Comparison of ENCODE assay signal across 9 cellular contexts in genomic region chr6:422423-423061, GRCh38. TPM values are rescaled to one million over a fixed set of nuclear protein-coding genes. Genes with fewer than 3 reads are reported as not detected.
DNase-seq lines count a peak whose midpoint lies in the region; FAIRE-seq and TF ChIP-seq lines count a peak whose summit lies in the region.
"Had no signal": no experiment of that assay in that cellular context is flagged by ENCODE, and none has a peak within 500 bp of the region (broad histone marks: within the 10 kb centered on the region; RNA-seq: fewer than 3 reads in every experiment).

No MANE protein-coding gene starts in this region.

- H3K9me3 ChIP-seq in HEK293 (ENCODE audit: control insufficient read depth, insufficient read depth, low read depth, low read length): no peaks in the 10 kb centered on the region

- no peak for TF ChIP-seq CTCF in HEK293 (tag by site-specific recombination; IDR thresholded peaks at IDR 0.05)

- no peaks in the 10 kb centered on the region for H3K4me1 ChIP-seq in HEK293 (ENCODE audit: control insufficient read depth, insufficient read depth, low read length)

- CTCF ChIA-PET in HEK293 (lab: Yijun Ruan, JAX): interaction anchor here (0.6 to 1.3 kb wide), 2 partner anchors 11 to 78 kb away, joined by 3 read pairs; no protein-coding TSS in a partner anchor

- peak; percentile 82 for DNase-seq in GM03348 (ENCODE audit: low spot score)
- DNase-seq in RCC 7860 (ENCODE audit: low spot score): peak; percentile 90
- peak; percentile 2 for DNase-seq in dermis blood vessel endothelial cell
- DNase-seq in stimulated activated CD8-positive, alpha-beta memory T cell treated with anti-CD3 and anti-CD28 coated beads, Interleukin-15, amount 100 ng/mL, for 48 hours (ENCODE audit: low read depth in 2 of 2): peak; percentile 56 to 63
- no peak for DNase-seq in HUDEP-2 (lab: John Stamatoyannopoulos, UW; ENCODE audit: unreplicated experiment in 76 of 76)
- no peak for DNase-seq in NCI-H1436 treated with DMSO at 0.1 percent for 48 hours (lab: John Stamatoyannopoulos, UW)
- DNase-seq in substantia nigra (lab: John Stamatoyannopoulos, UW): no peak

- H3K27ac ChIP-seq in HEK293 (ENCODE audit: extremely low read depth, low read depth, low read length) (no peak overlapping the region), substantia nigra (ENCODE audit: low read depth, low read length, poor library complexity, severe bottlenecking) (no peak overlapping the region)

- POLR2A ChIA-PET in HEK293 (lab: Yijun Ruan, JAX): interaction anchor here (0.7 kb wide), 1 partner anchor 71 kb away, joined by 4 read pairs; no protein-coding TSS in a partner anchor

- peak; percentile 99 for FAIRE-seq in RCC 7860 (lab: Jason Lieb, UNC)

- H3K4me3 ChIP-seq in HEK293 (ENCODE audit: low read depth, low read length): no peak overlapping the region

- no peaks in the 10 kb centered on the region for H3K36me3 ChIP-seq in HEK293 (ENCODE audit: control insufficient read depth in 2 of 2, insufficient read depth in 1 of 2, low read length in 2 of 2)

TF ChIP-seq in HEK293, 187 proteins besides CTCF, POLR2A, EP300 and RAD21:
- TF ChIP-seq ZSCAN5A (tag by site-specific recombination; IDR thresholded peaks at IDR 0.05) (no peak), GFI1B (tag by site-specific recombination; IDR thresholded peaks at IDR 0.05) (no peak), ZNF2 (tag by site-specific recombination; IDR thresholded peaks at IDR 0.05) (no peak), ZNF501 (tag by site-specific recombination; IDR thresholded peaks at IDR 0.05) (no peak), ZNF335 (tag by site-specific recombination; conservative IDR thresholded peaks at IDR 0.05) (peak; percentile 14; the same call in 1 of the 2 replicates), ZXDB (tag by site-specific recombination; IDR thresholded peaks at IDR 0.05) (no peak), HOXC10 (CRISPR knock-in tag; IDR thresholded peaks at IDR 0.05) (no peak), ZNF530 (tag by site-specific recombination; IDR thresholded peaks at IDR 0.05; ENCODE audit: low read depth) (no peak), ZNF311 (tag by site-specific recombination; IDR thresholded peaks at IDR 0.05; ENCODE audit: borderline replicate concordance) (no peak), ZNF629 (tag by site-specific recombination; IDR thresholded peaks at IDR 0.05) (peak; percentile 60), ZNF624 (tag by site-specific recombination; IDR thresholded peaks at IDR 0.05) (no peak), ZNF362 (tag by site-specific recombination; IDR thresholded peaks at IDR 0.05) (peak; percentile 84), KLF17 (tag by site-specific recombination; IDR thresholded peaks at IDR 0.05) (no peak), ZNF621 (tag by site-specific recombination; IDR thresholded peaks at IDR 0.05) (no peak), HIC1 (tag by site-specific recombination; IDR thresholded peaks at IDR 0.05) (no peak), REPIN1 (tag by site-specific recombination; IDR thresholded peaks at IDR 0.05; ENCODE audit: low read depth) (no peak), ZNF10 (tag by site-specific recombination; IDR thresholded peaks at IDR 0.05) (no peak), ZEB2 (tag by site-specific recombination; IDR thresholded peaks at IDR 0.05) (0 out of 2 replicates have a peak, but pooled peaks have one; percentile 41)

RNA-seq across cellular contexts. Expression of gene IRF4, which starts 31.0 kb away (rescaled TPM):
- 0.05 TPM in 1 of 2 replicates, not detected in the other for total RNA-seq in dermis blood vessel endothelial cell
- total RNA-seq: lung microvascular endothelial cell had no signal

Comparison
In these comparisons a context has a peak if more than half of its experiments do, and no peak if none do; other contexts are left out.
1. DNase-seq: peak in GM03348 (single experiment), RCC 7860 (single experiment), dermis blood vessel endothelial cell (single experiment) and stimulated activated CD8-positive, alpha-beta memory T cell treated with anti-CD3 and anti-CD28 coated beads, Interleukin-15, amount 100 ng/mL, for 48 hours (2 of 2); none in HUDEP-2 (0 of 76), NCI-H1436 treated with DMSO at 0.1 percent for 48 hours (single experiment) and substantia nigra (0 of 49).